1 cellular context compared by ENCODE assay signal in genomic region chr19:10768369-10768768, GRCh38.
TF ChIP-seq lines count a peak whose summit lies in the region.

No MANE protein-coding gene starts in this region.

TF ChIP-seq in IMR-90, 13 proteins besides CTCF, POLR2A, EP300 and RAD21:
- TF ChIP-seq FOS (IDR thresholded peaks at IDR 0.05; ENCODE audit: low read depth, low read length) (no peak), USF2 (IDR thresholded peaks at IDR 0.05; ENCODE audit: low read depth, low read length) (no peak), CEBPB (IDR thresholded peaks at IDR 0.05; ENCODE audit: low read depth, low read length) (no peak), NFE2L2 (IDR thresholded peaks at IDR 0.05; ENCODE audit: low read depth, low read length) (no peak), MXI1 (IDR thresholded peaks at IDR 0.05; ENCODE audit: borderline replicate concordance, low read depth, low read length) (no peak), RCOR1 (IDR thresholded peaks at IDR 0.05; ENCODE audit: insufficient replicate concordance, low read length) (no peak), ELK1 (IDR thresholded peaks at IDR 0.05; ENCODE audit: borderline replicate concordance, low read depth, low read length) (no peak), MAFK (IDR thresholded peaks at IDR 0.05; ENCODE audit: low read depth, low read length) (no peak), SMC3 (IDR thresholded peaks at IDR 0.05; ENCODE audit: low read depth, low read length) (no peak), RFX5 (IDR thresholded peaks at IDR 0.05; ENCODE audit: low read depth, low read length) (no peak), CHD1 (IDR thresholded peaks at IDR 0.05; ENCODE audit: low read depth, low read length) (no peak), BHLHE40 (IDR thresholded peaks at IDR 0.05; ENCODE audit: low read depth, low read length) (no peak), MAZ (IDR thresholded peaks at IDR 0.05; ENCODE audit: borderline replicate concordance, low read depth, low read length) (no peak)
